Comparison of ENCODE assay signal across 1 cellular context in genomic region chrX:135086197-135086854, GRCh38.
TF ChIP-seq lines count a peak whose summit lies in the region.

No MANE protein-coding gene starts in this region.

TF ChIP-seq in HEK293, 187 proteins besides CTCF, POLR2A, EP300 and RAD21 (continued from another document):
- TF ChIP-seq, protein P1, sequence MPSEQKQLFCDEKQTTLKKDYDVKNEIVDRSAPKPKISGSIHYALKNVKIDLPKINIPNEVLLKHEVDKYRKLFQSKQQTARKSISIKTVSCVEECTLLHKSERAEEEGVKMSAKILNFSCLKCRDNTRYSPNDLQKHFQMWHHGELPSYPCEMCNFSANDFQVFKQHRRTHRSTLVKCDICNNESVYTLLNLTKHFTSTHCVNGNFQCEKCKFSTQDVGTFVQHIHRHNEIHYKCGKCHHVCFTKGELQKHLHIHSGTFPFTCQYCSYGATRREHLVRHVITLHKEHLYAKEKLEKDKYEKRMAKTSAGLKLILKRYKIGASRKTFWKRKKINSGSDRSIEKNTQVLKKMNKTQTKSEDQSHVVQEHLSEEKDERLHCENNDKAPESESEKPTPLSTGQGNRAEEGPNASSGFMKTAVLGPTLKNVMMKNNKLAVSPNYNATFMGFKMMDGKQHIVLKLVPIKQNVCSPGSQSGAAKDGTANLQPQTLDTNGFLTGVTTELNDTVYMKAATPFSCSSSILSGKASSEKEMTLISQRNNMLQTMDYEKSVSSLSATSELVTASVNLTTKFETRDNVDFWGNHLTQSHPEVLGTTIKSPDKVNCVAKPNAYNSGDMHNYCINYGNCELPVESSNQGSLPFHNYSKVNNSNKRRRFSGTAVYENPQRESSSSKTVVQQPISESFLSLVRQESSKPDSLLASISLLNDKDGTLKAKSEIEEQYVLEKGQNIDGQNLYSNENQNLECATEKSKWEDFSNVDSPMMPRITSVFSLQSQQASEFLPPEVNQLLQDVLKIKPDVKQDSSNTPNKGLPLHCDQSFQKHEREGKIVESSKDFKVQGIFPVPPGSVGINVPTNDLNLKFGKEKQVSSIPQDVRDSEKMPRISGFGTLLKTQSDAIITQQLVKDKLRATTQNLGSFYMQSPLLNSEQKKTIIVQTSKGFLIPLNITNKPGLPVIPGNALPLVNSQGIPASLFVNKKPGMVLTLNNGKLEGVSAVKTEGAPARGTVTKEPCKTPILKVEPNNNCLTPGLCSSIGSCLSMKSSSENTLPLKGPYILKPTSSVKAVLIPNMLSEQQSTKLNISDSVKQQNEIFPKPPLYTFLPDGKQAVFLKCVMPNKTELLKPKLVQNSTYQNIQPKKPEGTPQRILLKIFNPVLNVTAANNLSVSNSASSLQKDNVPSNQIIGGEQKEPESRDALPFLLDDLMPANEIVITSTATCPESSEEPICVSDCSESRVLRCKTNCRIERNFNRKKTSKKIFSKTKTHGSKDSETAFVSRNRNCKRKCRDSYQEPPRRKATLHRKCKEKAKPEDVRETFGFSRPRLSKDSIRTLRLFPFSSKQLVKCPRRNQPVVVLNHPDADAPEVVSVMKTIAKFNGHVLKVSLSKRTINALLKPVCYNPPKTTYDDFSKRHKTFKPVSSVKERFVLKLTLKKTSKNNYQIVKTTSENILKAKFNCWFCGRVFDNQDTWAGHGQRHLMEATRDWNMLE (tag by site-specific recombination; conservative IDR thresholded peaks at IDR 0.05; ENCODE audit: low read depth) = no peak
- TF ChIP-seq HOXD13 (CRISPR knock-in tag; IDR thresholded peaks at IDR 0.05; ENCODE audit: borderline replicate concordance) = no peak
- no peak for TF ChIP-seq ZNF707 (tag by site-specific recombination; IDR thresholded peaks at IDR 0.05)
- no peak for TF ChIP-seq ZNF266 (tag by site-specific recombination; IDR thresholded peaks at IDR 0.05; ENCODE audit: low read depth)
- no peak for TF ChIP-seq ZNF248 (tag by site-specific recombination; IDR thresholded peaks at IDR 0.05)
- peak; percentile 80 for TF ChIP-seq PRDM10 (tag by site-specific recombination; IDR thresholded peaks at IDR 0.05)
- TF ChIP-seq ZNF146 (tag by site-specific recombination; IDR thresholded peaks at IDR 0.05) = no peak
- TF ChIP-seq ZNF239 (tag by site-specific recombination; IDR thresholded peaks at IDR 0.05) = no peak
- TF ChIP-seq GFI1B (tag by site-specific recombination; IDR thresholded peaks at IDR 0.05) = no peak
- no peak for TF ChIP-seq ZSCAN4 (tag by site-specific recombination; IDR thresholded peaks at IDR 0.05)
- TF ChIP-seq ZNF488 (tag by site-specific recombination; IDR thresholded peaks at IDR 0.05) = no peak
- TF ChIP-seq, protein P2, sequence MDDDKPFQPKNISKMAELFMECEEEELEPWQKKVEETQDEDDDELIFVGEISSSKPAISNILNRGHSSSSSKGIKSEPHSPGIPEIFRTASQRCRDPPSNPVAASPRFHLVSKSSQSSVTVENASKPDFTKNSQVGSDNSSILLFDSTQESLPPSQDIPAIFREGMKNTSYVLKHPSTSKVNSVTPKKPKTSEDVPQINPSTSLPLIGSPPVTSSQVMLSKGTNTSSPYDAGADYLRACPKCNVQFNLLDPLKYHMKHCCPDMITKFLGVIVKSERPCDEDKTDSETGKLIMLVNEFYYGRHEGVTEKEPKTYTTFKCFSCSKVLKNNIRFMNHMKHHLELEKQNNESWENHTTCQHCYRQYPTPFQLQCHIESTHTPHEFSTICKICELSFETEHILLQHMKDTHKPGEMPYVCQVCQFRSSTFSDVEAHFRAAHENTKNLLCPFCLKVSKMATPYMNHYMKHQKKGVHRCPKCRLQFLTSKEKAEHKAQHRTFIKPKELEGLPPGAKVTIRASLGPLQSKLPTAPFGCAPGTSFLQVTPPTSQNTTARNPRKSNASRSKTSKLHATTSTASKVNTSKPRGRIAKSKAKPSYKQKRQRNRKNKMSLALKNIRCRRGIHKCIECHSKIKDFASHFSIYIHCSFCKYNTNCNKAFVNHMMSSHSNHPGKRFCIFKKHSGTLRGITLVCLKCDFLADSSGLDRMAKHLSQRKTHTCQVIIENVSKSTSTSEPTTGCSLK (tag by site-specific recombination; IDR thresholded peaks at IDR 0.05) = no peak
- TF ChIP-seq GLI4 (tag by site-specific recombination; IDR thresholded peaks at IDR 0.05) = no peak
- TF ChIP-seq ZBTB1 (tag by site-specific recombination; IDR thresholded peaks at IDR 0.05) = no peak
- no peak for TF ChIP-seq ZFP69B (tag by site-specific recombination; IDR thresholded peaks at IDR 0.05)
TF ChIP-seq in HEK293: peak in this region for 9.
